ENCODE assay signal across 23 cellular contexts in the genomic region with DNA sequence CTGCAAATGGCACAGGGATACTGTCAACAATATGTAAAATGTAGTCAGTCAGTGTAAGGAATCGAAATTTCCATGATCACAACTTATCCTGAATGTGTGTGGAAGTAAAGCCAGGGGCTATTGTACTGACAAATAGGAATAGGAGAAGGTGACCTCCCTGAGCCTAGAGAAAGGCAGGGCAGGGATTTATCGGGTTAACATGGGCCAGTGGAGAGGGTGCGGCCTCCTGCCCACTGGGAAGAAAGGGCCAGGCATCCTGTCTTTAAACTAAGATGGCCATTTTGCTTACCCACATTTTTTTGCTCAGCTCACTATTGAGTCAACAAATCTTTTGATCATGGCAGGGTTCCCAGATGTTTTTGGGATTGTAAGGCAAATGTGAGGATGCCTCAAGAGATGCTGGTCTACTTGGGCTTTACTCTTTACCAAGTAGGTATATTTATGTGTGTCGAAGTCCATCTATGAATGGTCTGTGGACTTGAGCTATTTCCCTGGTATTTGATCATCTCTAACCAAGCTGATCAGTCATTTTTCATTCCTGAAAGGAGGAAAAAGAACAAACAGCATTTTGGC.
A peak's percentile ranks its signal among the peaks of the same experiment; 100 is the strongest.
DNase-seq lines count a peak whose midpoint lies in the region; ATAC-seq, FAIRE-seq and TF ChIP-seq lines count a peak whose summit lies in the region.
"Had no signal": no experiment of that assay in that cellular context is flagged by ENCODE, and none has a peak within 500 bp of the region (broad histone marks: within the 10 kb centered on the region; RNA-seq: fewer than 3 reads in every experiment).

No MANE protein-coding gene starts in this region.

- no peak overlapping the region for H3K9ac ChIP-seq in fibroblast of lung (ENCODE audit: insufficient read depth, low read length)

- no peak overlapping the region for H2AFZ ChIP-seq in fibroblast of lung (ENCODE audit: low read length)
- H2AFZ ChIP-seq: hepatocyte had no signal

- H3K4me3 Mint-ChIP-seq in MCF 10A (ENCODE audit: unreplicated experiment): no peak overlapping the region
- H3K4me3 Mint-ChIP-seq in nephron: no peak overlapping the region
- H3K4me3 Mint-ChIP-seq: activated T-cell treated with anti-CD3 and anti-CD28 coated beads, Interleukin-2, amount 50 U/mL, for 4 hours; memory B cell; naive B cell; stimulated activated naive CD8-positive, alpha-beta T cell treated with anti-CD3 and anti-CD28 coated beads, Interleukin-15, Interleukin-2, amounts not matched to agents 100 ng/mL and 50 ng/mL, for 24 hours had no signal

- H3K4me1 Mint-ChIP-seq in MCF 10A (ENCODE audit: insufficient read depth, unreplicated experiment) (peaks cover 5% of the 10 kb centered on the region), nephron (peaks cover 34% of the 10 kb centered on the region)
- H3K4me1 Mint-ChIP-seq: memory B cell, naive B cell had no signal

- H3K36me3 ChIP-seq in breast epithelium (no peaks in the 10 kb centered on the region), fibroblast of lung (ENCODE audit: control insufficient read depth, insufficient read depth, low read length) (no peaks in the 10 kb centered on the region), upper lobe of left lung (no peaks in the 10 kb centered on the region)
- H3K36me3 ChIP-seq: ascending aorta, MG63, uterus had no signal

- BruUV-seq in MCF 10A (replicated peaks; lab: Mats Ljungman, UMichigan): no TSS peak

- no peaks in the 10 kb centered on the region for H3K36me3 Mint-ChIP-seq in MCF 10A (ENCODE audit: insufficient read depth, unreplicated experiment)
- peaks cover 11% of the 10 kb centered on the region for H3K36me3 Mint-ChIP-seq in nephron (ENCODE audit: low read depth)
- H3K36me3 Mint-ChIP-seq: memory B cell, naive B cell had no signal

- no peak for FAIRE-seq in urothelium cell line (lab: Jason Lieb, UNC)
- FAIRE-seq: islet of Langerhans had no signal

- H3K27me3 Mint-ChIP-seq in MCF 10A (ENCODE audit: insufficient read depth, unreplicated experiment) (no peaks in the 10 kb centered on the region), nephron (ENCODE audit: low read depth) (no peaks in the 10 kb centered on the region)

- CTCF ChIA-PET in MCF 10A (lab: Yijun Ruan, JAX): no interaction called here

- H3K9me3 ChIP-seq in breast epithelium (no peaks in the 10 kb centered on the region), fibroblast of lung (ENCODE audit: control insufficient read depth, insufficient read depth, low read depth, low read length) (no peaks in the 10 kb centered on the region), upper lobe of left lung (no peaks in the 10 kb centered on the region)
- H3K9me3 ChIP-seq: ascending aorta, MG63, uterus had no signal

- no peaks in the 10 kb centered on the region for H4K20me1 ChIP-seq in fibroblast of lung (ENCODE audit: control insufficient read depth, extremely low read depth, insufficient read depth, low read length)

- no peaks in the 10 kb centered on the region for H3K27me3 ChIP-seq in breast epithelium
- H3K27me3 ChIP-seq in fibroblast of lung (ENCODE audit: control insufficient read depth, insufficient read depth, low read length): no peaks in the 10 kb centered on the region
- H3K27me3 ChIP-seq in upper lobe of left lung: no peaks in the 10 kb centered on the region
- H3K27me3 ChIP-seq: ascending aorta, hepatocyte, MG63, uterus had no signal

- H3K4me2 ChIP-seq in fibroblast of lung (ENCODE audit: extremely low read depth, insufficient read depth, low read length): no peak overlapping the region
- H3K4me2 ChIP-seq: hepatocyte had no signal

- H3K4me1 ChIP-seq in breast epithelium (peaks cover 0 to 4% of the 10 kb centered on the region in 2 donors), fibroblast of lung (ENCODE audit: control insufficient read depth, extremely low read depth, insufficient read depth, low read length) (peaks cover 10% of the 10 kb centered on the region), upper lobe of left lung (peaks cover 4 to 21% (median 14%) of the 10 kb centered on the region in 4 donors)
- H3K4me1 ChIP-seq: ascending aorta, uterus had no signal

- ATAC-seq in upper lobe of left lung (ENCODE audit: low FRiP score in 2 of 2) (no peak), GM18519 (IDR thresholded peaks at IDR 0.05; ENCODE audit: low FRiP score, unreplicated experiment) (no peak), GM21717 (IDR thresholded peaks at IDR 0.05; ENCODE audit: unreplicated experiment) (no peak)
- ATAC-seq: activated CD4-positive, CD25-positive, alpha-beta regulatory T cell treated with anti-CD3 and anti-CD28 coated beads, Interleukin-2, amount 50 U/mL, for 24 hours; activated T-cell treated with anti-CD3 and anti-CD28 coated beads, Interleukin-2, amount 50 U/mL, for 4 hours had no signal

- DNase-seq in breast epithelium (ENCODE audit: low spot score in 2 of 2) (no peak), MCF 10A (ENCODE audit: unreplicated experiment) (no peak), fibroblast of lung (ENCODE audit: low read depth in 2 of 2) (peak; percentile 44 to 64), upper lobe of left lung (no peak), urothelium cell line (ENCODE audit: low spot score) (no peak)
- DNase-seq: activated naive CD4-positive, alpha-beta T cell treated with anti-CD3 and anti-CD28 coated beads, Interleukin-2, amount 50 U/mL, for 16 hours; activated T-cell treated with anti-CD3 and anti-CD28 coated beads, Interleukin-2, amount 50 U/mL, for 4 hours; MG63; naive B cell; NCI-H526; stimulated activated CD4-positive, alpha-beta T cell treated with anti-CD3 and anti-CD28 coated beads, Interleukin-2, amount 100 ng/mL, for 48 hours; uterus had no signal

- POLR2A ChIA-PET in MCF 10A (lab: Yijun Ruan, JAX): no interaction called here

- intact Hi-C loops in breast epithelium (cut with DNase I; ENCODE audit: low total_unique reads): no loop called here
- intact Hi-C loops in MCF 10A (cut with micrococcal nuclease): no loop called here

- no peak for TF ChIP-seq POLR2A in breast epithelium (IDR thresholded peaks at IDR 0.05)
- TF ChIP-seq POLR2A in upper lobe of left lung (IDR thresholded peaks at IDR 0.05): no peak

- H3K27ac Mint-ChIP-seq in MCF 10A (ENCODE audit: low read depth, unreplicated experiment) (no peak overlapping the region), nephron (peak overlapping the region; percentile 72 to 95 (median 76))
- H3K27ac Mint-ChIP-seq: memory B cell; naive B cell; stimulated activated naive CD8-positive, alpha-beta T cell treated with anti-CD3 and anti-CD28 coated beads, Interleukin-15, Interleukin-2, amounts not matched to agents 100 ng/mL and 50 ng/mL, for 24 hours had no signal

- no peak for TF ChIP-seq CTCF in breast epithelium (IDR thresholded peaks at IDR 0.05)
- TF ChIP-seq CTCF in MCF 10A (IDR thresholded peaks at IDR 0.05; ENCODE audit: unreplicated experiment): no peak
- TF ChIP-seq CTCF in fibroblast of lung (conservative IDR thresholded peaks at IDR 0.05 in 1 of 2, IDR thresholded peaks at IDR 0.05 in 1 of 2; ENCODE audit: low read depth in 1 of 2, low read length in 2 of 2): no peak
- TF ChIP-seq CTCF in nephron (IDR thresholded peaks at IDR 0.05; ENCODE audit: unreplicated experiment in 3 of 3): no peak
- no peak for TF ChIP-seq CTCF in upper lobe of left lung (IDR thresholded peaks at IDR 0.05)

- WGBS in upper lobe of left lung, 2 donors: 79 to 82% methylated on average over 4 of the region's 4 CpGs

- TF ChIP-seq EP300 in upper lobe of left lung (IDR thresholded peaks at IDR 0.05): no peak

- H3K27ac ChIP-seq in breast epithelium: peak overlapping the region; percentile 10 to 63
- no peak overlapping the region for H3K27ac ChIP-seq in fibroblast of lung (ENCODE audit: insufficient read depth, low read length)
- peak overlapping the region; percentile 51 to 71 (median 64) for H3K27ac ChIP-seq in upper lobe of left lung
- H3K27ac ChIP-seq: 22Rv1, ascending aorta, hepatocyte, HL-60, uterus had no signal

- H3K4me3 ChIP-seq in breast epithelium (no peak overlapping the region), fibroblast of lung (replicated peaks in 1 of 4; ENCODE audit: control extremely low read depth in 1 of 4, insufficient read depth in 1 of 4, low read depth in 3 of 4, low read length in 4 of 4) (no peak overlapping the region), upper lobe of left lung (no peak overlapping the region)
- H3K4me3 ChIP-seq: ascending aorta, hepatocyte, MG63, uterus had no signal

- peaks cover 29% of the 10 kb centered on the region for H3K79me2 ChIP-seq in fibroblast of lung (ENCODE audit: control insufficient read depth, insufficient read depth, low read length)

- H3K9me3 Mint-ChIP-seq in MCF 10A (ENCODE audit: unreplicated experiment): peaks cover 8% of the 10 kb centered on the region
- no peaks in the 10 kb centered on the region for H3K9me3 Mint-ChIP-seq in nephron
- H3K9me3 Mint-ChIP-seq: activated T-cell treated with anti-CD3 and anti-CD28 coated beads, Interleukin-2, amount 50 U/mL, for 4 hours; memory B cell; stimulated activated naive CD8-positive, alpha-beta T cell treated with anti-CD3 and anti-CD28 coated beads, Interleukin-15, Interleukin-2, amounts not matched to agents 100 ng/mL and 50 ng/mL, for 24 hours had no signal

Comparison
In these comparisons a context has a peak if more than half of its experiments do, and no peak if none do; other contexts are left out.
1. DNase-seq: peak in fibroblast of lung (2 of 2); none in breast epithelium (0 of 2), MCF 10A (single experiment), upper lobe of left lung (0 of 2) and urothelium cell line (single experiment).